ENCODE assay signal across 36 cellular contexts in the genomic region with DNA sequence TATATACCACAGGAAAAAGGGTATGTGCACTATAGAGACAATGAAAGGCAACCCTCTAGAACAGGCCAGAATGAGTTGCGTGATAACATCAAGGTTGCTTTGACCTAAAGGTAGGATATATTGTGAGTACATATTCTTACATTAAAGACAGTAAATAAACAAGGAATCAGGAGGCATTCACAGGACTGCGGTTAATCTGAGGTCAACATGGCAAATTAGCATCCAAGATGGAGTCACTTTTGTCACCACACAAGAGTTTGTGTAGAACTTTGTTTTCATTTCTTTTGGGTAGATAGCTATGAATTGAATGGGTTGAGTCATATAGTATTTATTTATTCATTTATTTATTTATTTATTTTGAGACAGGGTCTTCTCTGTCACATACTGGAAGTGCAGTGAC.
"Had no signal": no experiment of that assay in that cellular context is flagged by ENCODE, and none has a peak within 500 bp of the region (broad histone marks: within the 10 kb centered on the region; RNA-seq: fewer than 3 reads in every experiment).

No MANE protein-coding gene starts in this region.

- H3K27ac ChIP-seq: ascending aorta, cardiac muscle cell, VCaP had no signal

- H3K9me3 Mint-ChIP-seq: activated CD4-positive, alpha-beta memory T cell treated with anti-CD3 and anti-CD28 coated beads, Interleukin-2, amount 10 ng/mL, durations not matched to agents 7 days and 5 days; activated CD4-positive, alpha-beta T cell treated with anti-CD3 and anti-CD28 coated beads, Interleukin-2, amount 10 ng/mL, durations not matched to agents 7 days and 5 days; activated naive CD4-positive, alpha-beta T cell treated with anti-CD3 and anti-CD28 coated beads for 36 hours; activated naive CD4-positive, alpha-beta T cell treated with anti-CD3 and anti-CD28 coated beads, Interleukin-2, amount 50 U/mL, for 24 hours; activated naive CD8-positive, alpha-beta T cell treated with anti-CD3 and anti-CD28 coated beads, Interleukin-2, amount 10 ng/mL, durations not matched to agents 7 days and 5 days; activated naive CD8-positive, alpha-beta T cell treated with anti-CD3 and anti-CD28 coated beads, Interleukin-2, amount 50 U/mL, for 24 hours; activated T-cell treated with anti-CD3 and anti-CD28 coated beads, Interleukin-2, amount 50 U/mL, for 24 hours; activated T-helper 2 cell treated with anti-CD3 and anti-CD28 coated beads, Interferon-gamma antibody, Interleukin-2, Interleukin-4, amounts not matched to agents 10 μg/mL and 5 μg/mL and 100 μg/mL, durations not matched to agents 14 hours and 24 hours and 36 hours; central memory CD8-positive, alpha-beta T cell; T-helper 1 cell treated with Interleukin-12 subunit alpha and Interleukin-12 subunit beta and Interleukin-4 antibody, amounts not matched to agents 30 μg/mL and 1 μg/mL, for 36 hours; T-helper 2 cell treated with Interferon-gamma antibody and Interleukin-4, amounts not matched to agents 5 μg/mL and 100 μg/mL, for 36 hours had no signal

- H3K4me1 Mint-ChIP-seq: activated CD4-positive, alpha-beta memory T cell treated with anti-CD3 and anti-CD28 coated beads, Interleukin-2, amount 10 ng/mL, durations not matched to agents 7 days and 5 days; activated CD4-positive, alpha-beta T cell treated with anti-CD3 and anti-CD28 coated beads for 36 hours; activated CD4-positive, alpha-beta T cell treated with anti-CD3 and anti-CD28 coated beads, Interleukin-2, amount 10 ng/mL, durations not matched to agents 7 days and 5 days; activated CD8-positive, alpha-beta memory T cell treated with anti-CD3 and anti-CD28 coated beads, Interleukin-2, amount 10 ng/mL, durations not matched to agents 7 days and 5 days; activated naive CD4-positive, alpha-beta T cell treated with anti-CD3 and anti-CD28 coated beads, Interleukin-2, amount 50 U/mL, for 24 hours; activated naive CD8-positive, alpha-beta T cell treated with anti-CD3 and anti-CD28 coated beads, Interleukin-2, amount 10 ng/mL, durations not matched to agents 7 days and 5 days; activated naive CD8-positive, alpha-beta T cell treated with anti-CD3 and anti-CD28 coated beads, Interleukin-2, amount 50 U/mL, for 24 hours; central memory CD8-positive, alpha-beta T cell had no signal

- DNase-seq: activated CD4-positive, alpha-beta memory T cell treated with anti-CD3 and anti-CD28 coated beads, Interleukin-2, amount 10 ng/mL, durations not matched to agents 7 days and 5 days; activated CD4-positive, alpha-beta T cell treated with anti-CD3 and anti-CD28 coated beads for 1 hour; activated CD4-positive, alpha-beta T cell treated with anti-CD3 and anti-CD28 coated beads for 36 hours; activated CD4-positive, alpha-beta T cell treated with anti-CD3 and anti-CD28 coated beads for 48 hours; activated CD4-positive, alpha-beta T cell treated with anti-CD3 and anti-CD28 coated beads, Interleukin-2, amount 10 ng/mL, durations not matched to agents 7 days and 5 days; activated CD4-positive, alpha-beta T cell treated with anti-CD3 and anti-CD28 coated beads, Interleukin-2, amount 50 U/mL, for 48 hours; activated CD4-positive, CD25-positive, alpha-beta regulatory T cell; activated CD8-positive, alpha-beta memory T cell treated with anti-CD3 and anti-CD28 coated beads for 24 hours; activated CD8-positive, alpha-beta memory T cell treated with anti-CD3 and anti-CD28 coated beads, Interleukin-2, amount 10 ng/mL, durations not matched to agents 7 days and 5 days; activated CD8-positive, alpha-beta memory T cell treated with anti-CD3 and anti-CD28 coated beads, Interleukin-2, amount 50 U/mL, for 48 hours; activated CD8-positive, alpha-beta T cell treated with anti-CD3 and anti-CD28 coated beads, Interleukin-2, amount 10 ng/mL, durations not matched to agents 7 days and 5 days; activated effector memory CD4-positive, alpha-beta T cell treated with Interleukin-2 at 50 U/mL for 16 hours; activated gamma-delta T cell; activated naive CD4-positive, alpha-beta T cell treated with anti-CD3 and anti-CD28 coated beads for 36 hours; activated naive CD8-positive, alpha-beta T cell treated with anti-CD3 and anti-CD28 coated beads, Interleukin-2, amount 10 ng/mL, durations not matched to agents 7 days and 5 days; activated naive CD8-positive, alpha-beta T cell treated with anti-CD3 and anti-CD28 coated beads, Interleukin-2, amount 50 U/mL, for 24 hours; activated T-cell treated with anti-CD3 and anti-CD28 coated beads, Interleukin-2, amount 50 U/mL, for 24 hours; activated T-cell treated with anti-CD3 and anti-CD28 coated beads, Interleukin-2, amount 50 U/mL, for 48 hours; amygdala; anterior cingulate cortex; caudate nucleus; cerebellar nuclear complex; T-helper 1 cell; T-helper 2 cell; T-helper 9 cell had no signal

- ATAC-seq: activated CD4-positive, alpha-beta T cell treated with anti-CD3 and anti-CD28 coated beads for 36 hours; activated CD4-positive, CD25-positive, alpha-beta regulatory T cell treated with anti-CD3 and anti-CD28 coated beads, Interleukin-2, amount 50 U/mL, for 24 hours; activated CD8-positive, alpha-beta memory T cell treated with anti-CD3 and anti-CD28 coated beads, Interleukin-2, amount 10 ng/mL, durations not matched to agents 7 days and 5 days; activated CD8-positive, alpha-beta T cell treated with anti-CD3 and anti-CD28 coated beads, Interleukin-2, amount 10 ng/mL, durations not matched to agents 7 days and 5 days; activated naive CD8-positive, alpha-beta T cell treated with anti-CD3 and anti-CD28 coated beads, Interleukin-2, amount 50 U/mL, for 24 hours had no signal

- H3K4me3 Mint-ChIP-seq: activated CD4-positive, alpha-beta memory T cell treated with anti-CD3 and anti-CD28 coated beads, Interleukin-2, amount 10 ng/mL, durations not matched to agents 7 days and 5 days; activated CD4-positive, alpha-beta T cell treated with anti-CD3 and anti-CD28 coated beads for 36 hours; activated CD4-positive, alpha-beta T cell treated with anti-CD3 and anti-CD28 coated beads, Interleukin-2, amount 10 ng/mL, durations not matched to agents 7 days and 5 days; activated CD8-positive, alpha-beta memory T cell treated with anti-CD3 and anti-CD28 coated beads, Interleukin-2, amount 10 ng/mL, durations not matched to agents 7 days and 5 days; activated CD8-positive, alpha-beta T cell treated with anti-CD3 and anti-CD28 coated beads, Interleukin-2, amount 10 ng/mL, durations not matched to agents 7 days and 5 days; activated naive CD4-positive, alpha-beta T cell treated with anti-CD3 and anti-CD28 coated beads for 36 hours; activated naive CD4-positive, alpha-beta T cell treated with anti-CD3 and anti-CD28 coated beads, Interleukin-2, amount 50 U/mL, for 24 hours; activated naive CD8-positive, alpha-beta T cell; activated naive CD8-positive, alpha-beta T cell treated with anti-CD3 and anti-CD28 coated beads, Interleukin-2, amount 10 ng/mL, durations not matched to agents 7 days and 5 days; activated naive CD8-positive, alpha-beta T cell treated with anti-CD3 and anti-CD28 coated beads, Interleukin-2, amount 50 U/mL, for 24 hours; activated T-cell treated with anti-CD3 and anti-CD28 coated beads, Interleukin-2, amount 50 U/mL, for 24 hours; brain; central memory CD8-positive, alpha-beta T cell; T-helper 1 cell treated with Interleukin-12 subunit alpha and Interleukin-12 subunit beta and Interleukin-4 antibody, amounts not matched to agents 30 μg/mL and 1 μg/mL, for 36 hours; T-helper 2 cell treated with Interferon-gamma antibody and Interleukin-4, amounts not matched to agents 5 μg/mL and 100 μg/mL, for 36 hours had no signal

- H3K27ac Mint-ChIP-seq: activated CD4-positive, alpha-beta memory T cell treated with anti-CD3 and anti-CD28 coated beads, Interleukin-2, amount 10 ng/mL, durations not matched to agents 7 days and 5 days; activated CD4-positive, alpha-beta T cell treated with anti-CD3 and anti-CD28 coated beads for 36 hours; activated CD4-positive, alpha-beta T cell treated with anti-CD3 and anti-CD28 coated beads, Interleukin-2, amount 10 ng/mL, durations not matched to agents 7 days and 5 days; activated CD8-positive, alpha-beta memory T cell treated with anti-CD3 and anti-CD28 coated beads, Interleukin-2, amount 10 ng/mL, durations not matched to agents 7 days and 5 days; activated CD8-positive, alpha-beta T cell treated with anti-CD3 and anti-CD28 coated beads, Interleukin-2, amount 10 ng/mL, durations not matched to agents 7 days and 5 days; activated naive CD4-positive, alpha-beta T cell treated with anti-CD3 and anti-CD28 coated beads for 36 hours; activated naive CD4-positive, alpha-beta T cell treated with anti-CD3 and anti-CD28 coated beads, Interleukin-2, amount 50 U/mL, for 24 hours; activated naive CD8-positive, alpha-beta T cell; activated naive CD8-positive, alpha-beta T cell treated with anti-CD3 and anti-CD28 coated beads, Interleukin-2, amount 10 ng/mL, durations not matched to agents 7 days and 5 days; activated naive CD8-positive, alpha-beta T cell treated with anti-CD3 and anti-CD28 coated beads, Interleukin-2, amount 50 U/mL, for 24 hours; activated T-cell treated with anti-CD3 and anti-CD28 coated beads, Interleukin-2, amount 50 U/mL, for 24 hours; activated T-helper 2 cell treated with anti-CD3 and anti-CD28 coated beads, Interferon-gamma antibody, Interleukin-2, Interleukin-4, amounts not matched to agents 10 μg/mL and 5 μg/mL and 100 μg/mL, durations not matched to agents 14 hours and 24 hours and 36 hours; brain; T-helper 1 cell treated with Interleukin-12 subunit alpha and Interleukin-12 subunit beta and Interleukin-4 antibody, amounts not matched to agents 30 μg/mL and 1 μg/mL, for 36 hours; T-helper 2 cell treated with Interferon-gamma antibody and Interleukin-4, amounts not matched to agents 5 μg/mL and 100 μg/mL, for 36 hours had no signal

- H3K27me3 Mint-ChIP-seq: activated CD4-positive, alpha-beta memory T cell treated with anti-CD3 and anti-CD28 coated beads, Interleukin-2, amount 10 ng/mL, durations not matched to agents 7 days and 5 days; activated CD4-positive, alpha-beta T cell treated with anti-CD3 and anti-CD28 coated beads for 36 hours; activated CD4-positive, alpha-beta T cell treated with anti-CD3 and anti-CD28 coated beads, Interleukin-2, amount 10 ng/mL, durations not matched to agents 7 days and 5 days; activated CD8-positive, alpha-beta memory T cell treated with anti-CD3 and anti-CD28 coated beads, Interleukin-2, amount 10 ng/mL, durations not matched to agents 7 days and 5 days; activated naive CD4-positive, alpha-beta T cell treated with anti-CD3 and anti-CD28 coated beads, Interleukin-2, amount 50 U/mL, for 24 hours; activated naive CD8-positive, alpha-beta T cell; activated naive CD8-positive, alpha-beta T cell treated with anti-CD3 and anti-CD28 coated beads, Interleukin-2, amount 10 ng/mL, durations not matched to agents 7 days and 5 days; activated naive CD8-positive, alpha-beta T cell treated with anti-CD3 and anti-CD28 coated beads, Interleukin-2, amount 50 U/mL, for 24 hours; activated T-cell treated with anti-CD3 and anti-CD28 coated beads, Interleukin-2, amount 50 U/mL, for 24 hours; brain; central memory CD8-positive, alpha-beta T cell had no signal
